Comparison of ENCODE assay signal across 12 cellular contexts in genomic region chr21:44982558-44983244, GRCh38. TPM values are rescaled to one million over a fixed set of nuclear protein-coding genes. Genes with fewer than 3 reads are reported as not detected.
DNase-seq lines count a peak whose midpoint lies in the region; ATAC-seq and TF ChIP-seq lines count a peak whose summit lies in the region.
"Had no signal": no experiment of that assay in that cellular context is flagged by ENCODE, and none has a peak within 500 bp of the region (broad histone marks: within the 10 kb centered on the region; RNA-seq: fewer than 3 reads in every experiment).

No MANE protein-coding gene starts in this region.

- H3K4me1 Mint-ChIP-seq in endodermal cell = no peaks in the 10 kb centered on the region

- H3K9me2 ChIP-seq in SK-N-SH = no peaks in the 10 kb centered on the region

- no peaks in the 10 kb centered on the region for H3K27me3 Mint-ChIP-seq in endodermal cell (ENCODE audit: insufficient read depth)
- H3K27me3 Mint-ChIP-seq: IgD-negative memory B cell had no signal

- no peak for TF ChIP-seq POLR2A in upper lobe of left lung (IDR thresholded peaks at IDR 0.05)

- DNase-seq in SK-N-SH (no peak), endodermal cell (no peak), lung (ENCODE audit: low spot score) (peak; percentile 51), upper lobe of left lung (peak in 1 of 2 donors; percentile 84)
- DNase-seq in activated CD4-positive, alpha-beta T cell treated with anti-CD3 and anti-CD28 coated beads, Interleukin-2, amount 50 U/mL, for 48 hours = no peak
- DNase-seq: ACHN; activated CD4-positive, CD25-positive, alpha-beta regulatory T cell treated with anti-CD3 and anti-CD28 coated beads, Interleukin-2, amount 50 U/mL, for 72 hours; activated gamma-delta T cell had no signal

- no peak overlapping the region for H3K4me3 ChIP-seq in SK-N-SH (ENCODE audit: low read depth in 2 of 2, low read length in 1 of 2)
- no peak overlapping the region for H3K4me3 ChIP-seq in endodermal cell (ENCODE audit: low read length)
- H3K4me3 ChIP-seq in lung = no peak overlapping the region
- no peak overlapping the region for H3K4me3 ChIP-seq in upper lobe of left lung

- H3K9me3 ChIP-seq in SK-N-SH = no peaks in the 10 kb centered on the region
- H3K9me3 ChIP-seq in endodermal cell (ENCODE audit: control insufficient read depth, low read length) = no peaks in the 10 kb centered on the region
- no peaks in the 10 kb centered on the region for H3K9me3 ChIP-seq in lung (ENCODE audit: control insufficient read depth in 2 of 2, insufficient read depth in 1 of 2, low read length in 1 of 2)
- no peaks in the 10 kb centered on the region for H3K9me3 ChIP-seq in upper lobe of left lung

- 85% methylated on average over 26 of the region's 41 CpGs for WGBS in SK-N-SH (ENCODE audit: low lambda C conversion rate)
- 88 to 93% methylated on average over 26 to 41 of the region's 41 CpGs for WGBS in endodermal cell (ENCODE audit: insufficient coverage in 1 of 2, insufficient read length in 1 of 2), 2 experiments
- 57 to 69% methylated on average over 40 to 41 of the region's 41 CpGs for WGBS in lung, 2 donors
- 39 to 64% methylated on average over 6 to 41 of the region's 41 CpGs for WGBS in upper lobe of left lung, 2 donors

- H3K4me3 Mint-ChIP-seq in endodermal cell = no peak overlapping the region
- H3K4me3 Mint-ChIP-seq: IgD-negative memory B cell had no signal

- peak; percentile 7; the same call in 2 of the 3 replicates for ATAC-seq in SK-N-SH treated with all-trans-retinoic acid at 6 μM for 48 hours
- no peak for ATAC-seq in lung (ENCODE audit: insufficient read depth, low FRiP score)
- no peak for ATAC-seq in upper lobe of left lung (ENCODE audit: low FRiP score in 2 of 2)
- ATAC-seq in HG03354 (IDR thresholded peaks at IDR 0.05; ENCODE audit: poor library complexity, severe bottlenecking, unreplicated experiment) = no peak
- no peak for ATAC-seq in GM18870 (IDR thresholded peaks at IDR 0.05; ENCODE audit: unreplicated experiment)

- TF ChIP-seq CTCF in SK-N-SH (IDR thresholded peaks at IDR 0.05) = no peak
- TF ChIP-seq CTCF in endodermal cell (conservative IDR thresholded peaks at IDR 0.05) = no peak
- TF ChIP-seq CTCF in lung (IDR thresholded peaks at IDR 0.05; ENCODE audit: control extremely low read depth, extremely low read depth) = no peak
- no peak for TF ChIP-seq CTCF in upper lobe of left lung (IDR thresholded peaks at IDR 0.05)

- no peaks in the 10 kb centered on the region for H3K36me3 ChIP-seq in SK-N-SH (replicated peaks in 1 of 2; ENCODE audit: control insufficient read depth in 1 of 2, insufficient read depth in 2 of 2, low read length in 1 of 2)
- no peaks in the 10 kb centered on the region for H3K36me3 ChIP-seq in endodermal cell (ENCODE audit: control insufficient read depth, insufficient read depth, low read length)
- peaks cover 0 to 3% of the 10 kb centered on the region in 2 donors for H3K36me3 ChIP-seq in lung (ENCODE audit: control insufficient read depth in 2 of 2, insufficient read depth in 2 of 2, low read length in 2 of 2)
- H3K36me3 ChIP-seq in upper lobe of left lung = peaks cover 0 to 2% (median under 1%) of the 10 kb centered on the region in 4 donors

- H3K36me3 Mint-ChIP-seq in endodermal cell (ENCODE audit: low read depth) = peaks cover 12% of the 10 kb centered on the region
- H3K36me3 Mint-ChIP-seq: IgD-negative memory B cell had no signal

- H2AFZ ChIP-seq in SK-N-SH (ENCODE audit: low read depth) = no peak overlapping the region

- H3K4me1 ChIP-seq in SK-N-SH (ENCODE audit: control insufficient read depth in 1 of 2, insufficient read depth in 2 of 2, low read depth in 1 of 2, low read length in 1 of 2) (peaks cover 0 to 50% of the 10 kb centered on the region in 2 experiments; a peak in 1 of 4 replicates), endodermal cell (ENCODE audit: control insufficient read depth, insufficient read depth, low read length) (no peaks in the 10 kb centered on the region), lung (ENCODE audit: control insufficient read depth in 2 of 2, insufficient read depth in 2 of 2, low read length in 2 of 2) (no peaks in the 10 kb centered on the region), upper lobe of left lung (peaks cover 0 to 10% (median 5%) of the 10 kb centered on the region in 4 donors)

- no peak overlapping the region for H3K4me2 ChIP-seq in SK-N-SH

- H3K27me3 ChIP-seq in SK-N-SH (ENCODE audit: insufficient read depth) = no peaks in the 10 kb centered on the region
- no peaks in the 10 kb centered on the region for H3K27me3 ChIP-seq in endodermal cell (ENCODE audit: control insufficient read depth, insufficient read depth, low read length, poor library complexity, severe bottlenecking)
- H3K27me3 ChIP-seq in lung (ENCODE audit: control insufficient read depth, insufficient read depth) = no peaks in the 10 kb centered on the region
- no peaks in the 10 kb centered on the region for H3K27me3 ChIP-seq in upper lobe of left lung

- no peaks in the 10 kb centered on the region for H3K79me2 ChIP-seq in SK-N-SH (ENCODE audit: insufficient read depth)

- no peak overlapping the region for H3K27ac Mint-ChIP-seq in endodermal cell
- H3K27ac Mint-ChIP-seq: IgD-negative memory B cell had no signal

- POLR2A ChIA-PET in SK-N-SH (lab: Yijun Ruan, JAX) = no interaction called here

- H3K27ac ChIP-seq in SK-N-SH (ENCODE audit: low read depth in 2 of 2, low read length in 1 of 2) (no peak overlapping the region), endodermal cell (ENCODE audit: low read depth, low read length) (peak overlapping the region; percentile 51), lung (ENCODE audit: low read depth in 1 of 2, low read length in 1 of 2) (peak overlapping the region; percentile 35 to 51), upper lobe of left lung (peak overlapping the region in 3 of 4 donors; percentile 16 to 34 (median 26))

- no peaks in the 10 kb centered on the region for H3K9me3 Mint-ChIP-seq in endodermal cell
- H3K9me3 Mint-ChIP-seq: IgD-negative memory B cell had no signal

- no peaks in the 10 kb centered on the region for H4K20me1 ChIP-seq in SK-N-SH (ENCODE audit: insufficient read depth)

- H3K9ac ChIP-seq in SK-N-SH = no peak overlapping the region
- no peak overlapping the region for H3K9ac ChIP-seq in endodermal cell (ENCODE audit: extremely low read depth, low read length, poor library complexity, severe bottlenecking)

- TF ChIP-seq RAD21 in SK-N-SH (IDR thresholded peaks at IDR 0.05; ENCODE audit: low read length) = no peak

- TF ChIP-seq EP300 in SK-N-SH (IDR thresholded peaks at IDR 0.05; ENCODE audit: borderline replicate concordance in 1 of 2, low read depth in 1 of 2, low read length in 1 of 2) (no peak), upper lobe of left lung (IDR thresholded peaks at IDR 0.05) (no peak)

- CTCF ChIA-PET in SK-N-SH (lab: Yijun Ruan, JAX) = interaction anchor here (1.0 kb wide), 1 partner anchor 36 kb away, joined by 3 read pairs; no protein-coding TSS in a partner anchor

- no peaks in the 10 kb centered on the region for H3F3A ChIP-seq in SK-N-SH (replicated peaks; ENCODE audit: insufficient read depth)

TF ChIP-seq in SK-N-SH treated with all-trans-retinoic acid at 6 μM for 48 hours, 23 proteins besides CTCF, POLR2A, EP300 and RAD21 (continues in another document):
- TF ChIP-seq ZNF8 (CRISPR knock-in tag; IDR thresholded peaks at IDR 0.05) (no peak), POU6F1 (CRISPR knock-in tag; IDR thresholded peaks at IDR 0.05; ENCODE audit: borderline replicate concordance, low read depth) (no peak), ZNF565 (CRISPR knock-in tag; conservative IDR thresholded peaks at IDR 0.05; ENCODE audit: low read depth) (no peak), TCF4 (CRISPR knock-in tag; IDR thresholded peaks at IDR 0.05; ENCODE audit: borderline replicate concordance) (no peak)

TF ChIP-seq in SK-N-SH, 30 proteins besides CTCF, POLR2A, EP300 and RAD21 (continues in another document):
- no peak for TF ChIP-seq TEAD4 (IDR thresholded peaks at IDR 0.05; ENCODE audit: borderline replicate concordance, insufficient read depth)
- TF ChIP-seq NFIC (IDR thresholded peaks at IDR 0.05; ENCODE audit: borderline replicate concordance) = no peak
- no peak for TF ChIP-seq RCOR1 (IDR thresholded peaks at IDR 0.05; ENCODE audit: low read length)
- no peak for TF ChIP-seq EZH2phosphoT487 (IDR thresholded peaks at IDR 0.05; ENCODE audit: borderline replicate concordance, low read depth)
- no peak for TF ChIP-seq FOSL2 (IDR thresholded peaks at IDR 0.05; ENCODE audit: borderline replicate concordance, low read depth)
- no peak for TF ChIP-seq MXI1 (IDR thresholded peaks at IDR 0.05; ENCODE audit: low read depth, low read length)
- TF ChIP-seq SMC3 (IDR thresholded peaks at IDR 0.05; ENCODE audit: low read depth, low read length) = no peak
- TF ChIP-seq REST (IDR thresholded peaks at IDR 0.05; ENCODE audit: low read depth, low read length) = no peak

RNA-seq across cellular contexts. Expression of gene SLX9, which starts 42.9 kb away (rescaled TPM):
- 27.1 and 42.9 TPM in 2 replicates for polyA plus RNA-seq in SK-N-SH (2012; rRNA removed)
- polyA plus RNA-seq in SK-N-SH (2012; cell fraction: cytosol; rRNA removed) = 26.2 and 31.9 TPM in 2 replicates
- polyA plus RNA-seq in SK-N-SH (2012; cell fraction: nucleus; rRNA removed) = 27.3 and 39.5 TPM in 2 replicates
- 10 to 100 TPM; 38.0 to 48.9 TPM for total RNA-seq in endodermal cell
- 27.9 TPM for polyA plus RNA-seq in endodermal cell (2013, experiment 1 of 2)
- polyA plus RNA-seq in endodermal cell (2013, experiment 2 of 2) = 24.0 TPM
- 10 to 100 TPM; 10.3 to 36.9 TPM for total RNA-seq in lung
- polyA plus RNA-seq in lung = 10 to 100 TPM; 23.9 to 30.1 TPM
- 10 to 100 TPM in 5 of 6 donors, 1 to 10 TPM in 1; 5.5 to 34.6 (median 22.8) TPM for total RNA-seq in upper lobe of left lung

Comparison
In these comparisons a context has a peak if more than half of its experiments do, and no peak if none do; other contexts are left out.
1. H3K27ac ChIP-seq: peak in endodermal cell (single experiment), lung (2 of 2) and upper lobe of left lung (3 of 4); none in SK-N-SH (0 of 2).